In the genomic region with DNA sequence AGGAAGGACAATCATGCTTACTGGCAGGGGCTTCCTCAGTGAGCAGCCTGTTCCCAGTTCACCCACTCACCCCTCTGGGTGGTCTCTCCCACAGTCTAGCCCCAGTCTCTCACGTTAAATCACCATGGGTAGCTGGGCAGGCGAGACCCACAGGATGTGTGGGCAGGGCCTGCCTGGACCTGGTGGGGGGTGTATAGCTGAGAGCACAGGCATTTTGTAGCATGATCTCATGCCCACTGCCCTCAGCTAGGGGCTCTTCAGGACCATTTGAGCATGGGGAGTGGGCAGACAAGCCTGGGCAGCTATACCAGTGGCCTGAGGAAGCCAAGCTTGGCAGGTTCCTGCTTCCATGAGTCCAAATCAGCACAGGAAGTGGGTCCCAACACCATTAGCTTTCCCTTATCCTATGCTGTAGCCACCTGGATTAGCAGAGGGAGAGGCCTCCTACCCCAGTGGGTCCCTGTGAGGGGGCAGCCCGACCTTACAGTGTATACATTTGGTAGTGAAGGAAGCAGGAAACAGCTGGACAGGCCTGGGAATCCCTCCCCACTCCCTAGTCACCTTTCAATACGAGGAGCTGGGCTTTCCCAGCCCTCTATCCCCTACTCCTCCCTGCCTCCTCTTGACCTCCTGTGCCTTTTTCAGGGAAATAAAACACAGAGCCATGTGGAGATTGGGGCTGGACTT, we compare ENCODE assay signal across 25 cellular contexts.
DNase-seq lines count a peak whose midpoint lies in the region; ATAC-seq and TF ChIP-seq lines count a peak whose summit lies in the region.
"Had no signal": no experiment of that assay in that cellular context is flagged by ENCODE, and none has a peak within 500 bp of the region (broad histone marks: within the 10 kb centered on the region; RNA-seq: fewer than 3 reads in every experiment).

No MANE protein-coding gene starts in this region.

- TF ChIP-seq POLR2A in spleen (IDR thresholded peaks at IDR 0.05): no peak

- no peak overlapping the region for H2AFZ ChIP-seq in trophoblast cell (ENCODE audit: insufficient read depth, low read length, poor library complexity)

- H3K4me2 ChIP-seq in trophoblast cell (ENCODE audit: low read length): no peak overlapping the region

- peaks cover 25 to 40% (median 27%) of the 10 kb centered on the region in 3 donors for H3K27me3 Mint-ChIP-seq in CD14-positive monocyte (ENCODE audit: low read depth in 3 of 3)
- peaks cover 10% of the 10 kb centered on the region for H3K27me3 Mint-ChIP-seq in endothelial cell (ENCODE audit: unreplicated experiment)

- H3K4me3 ChIP-seq in Panc1 (ENCODE audit: low read depth in 2 of 2, low read length in 2 of 2): no peak overlapping the region
- H3K4me3 ChIP-seq in trophoblast cell (ENCODE audit: low read depth, low read length): no peak overlapping the region
- H3K4me3 ChIP-seq in spleen: no peak overlapping the region
- H3K4me3 ChIP-seq: adrenal gland, colonic mucosa, pancreas, uterus had no signal

- H3K27ac ChIP-seq in Panc1 (ENCODE audit: low read length): peak overlapping the region; percentile 48
- H3K27ac ChIP-seq in trophoblast cell (ENCODE audit: low read depth, low read length): no peak overlapping the region
- no peak overlapping the region for H3K27ac ChIP-seq in spleen
- H3K27ac ChIP-seq: adrenal gland, colonic mucosa, pancreas had no signal

- no peak for DNase-seq in CD14-positive monocyte (ENCODE audit: low spot score)
- DNase-seq in Panc1 (ENCODE audit: low read depth, low spot score): no peak
- DNase-seq in endothelial cell (ENCODE audit: low spot score): peak; percentile 36
- no peak for DNase-seq in trophoblast cell
- no peak for DNase-seq in KBM-7
- DNase-seq in hypothalamus (lab: John Stamatoyannopoulos, UW): no peak
- DNase-seq in spleen: no peak
- DNase-seq: activated CD4-positive, alpha-beta T cell treated with anti-CD3 and anti-CD28 coated beads, Interleukin-2, amount 50 U/mL, for 1 hour; activated CD8-positive, alpha-beta memory T cell treated with anti-CD3 and anti-CD28 coated beads, Interleukin-2, amount 50 U/mL, for 48 hours; activated gamma-delta T cell treated with Interleukin-2 at 50 U/mL for 16 hours; adrenal gland; colonic mucosa; DMS79 treated with DMSO at 0.1 percent for 48 hours; head of caudate nucleus; left colon; naive thymus-derived CD8-positive, alpha-beta T cell; NCI-H510A treated with DMSO at 0.1 percent for 48 hours; RPMI8226; stimulated activated CD4-positive, alpha-beta T cell treated with anti-CD3 and anti-CD28 coated beads, Interleukin-15, amount 100 ng/mL, for 24 hours; stimulated activated CD8-positive, alpha-beta memory T cell treated with anti-CD3 and anti-CD28 coated beads, Interleukin-4, amount 100 ng/mL, for 48 hours; T-helper 9 cell had no signal

- H3K9me3 Mint-ChIP-seq in CD14-positive monocyte (peaks cover 0 to 3% (median 0%) of the 10 kb centered on the region in 7 donors), endothelial cell (ENCODE audit: unreplicated experiment) (no peaks in the 10 kb centered on the region)
- H3K9me3 Mint-ChIP-seq: mesothelial cell of epicardium; naive thymus-derived CD8-positive, alpha-beta T cell had no signal

- H2BK5ac ChIP-seq in trophoblast cell (ENCODE audit: low read depth, low read length, poor library complexity): no peak overlapping the region

- H3K36me3 ChIP-seq in Panc1 (ENCODE audit: control insufficient read depth, insufficient read depth, low read length) (no peaks in the 10 kb centered on the region), trophoblast cell (ENCODE audit: control insufficient read depth in 1 of 2, insufficient read depth in 2 of 2, low read length in 2 of 2) (no peaks in the 10 kb centered on the region), spleen (no peaks in the 10 kb centered on the region)
- H3K36me3 ChIP-seq: adrenal gland, colonic mucosa, pancreas, uterus had no signal

- peaks cover 8% of the 10 kb centered on the region for H3K79me1 ChIP-seq in trophoblast cell (ENCODE audit: low read length)

- no peak overlapping the region for H2BK120ac ChIP-seq in trophoblast cell (ENCODE audit: insufficient read depth, low read length, poor library complexity)

- no peak overlapping the region for H4K8ac ChIP-seq in trophoblast cell (ENCODE audit: low read depth, low read length)

- no peak overlapping the region for H3K9ac ChIP-seq in trophoblast cell (ENCODE audit: low read length)

- H3K27me3 ChIP-seq in Panc1 (ENCODE audit: control insufficient read depth, insufficient read depth, low read length): no peaks in the 10 kb centered on the region
- no peaks in the 10 kb centered on the region for H3K27me3 ChIP-seq in trophoblast cell (ENCODE audit: insufficient read depth, low read length)
- H3K27me3 ChIP-seq in spleen (replicated peaks in 1 of 7): peaks cover 0 to 4% (median 0%) of the 10 kb centered on the region in 7 donors
- H3K27me3 ChIP-seq: adrenal gland, colonic mucosa, pancreas, uterus had no signal

- TF ChIP-seq CTCF in CD14-positive monocyte (IDR thresholded peaks at IDR 0.05) (no peak), Panc1 (IDR thresholded peaks at IDR 0.05) (no peak), endothelial cell (IDR thresholded peaks at IDR 0.05; ENCODE audit: unreplicated experiment) (no peak), spleen (IDR thresholded peaks at IDR 0.05 in 8 of 11, conservative IDR thresholded peaks at IDR 0.05 in 3 of 11) (no peak)

- H3K79me2 ChIP-seq in trophoblast cell (ENCODE audit: control insufficient read depth, insufficient read depth, low read length, poor library complexity): no peaks in the 10 kb centered on the region

- H3K36me3 Mint-ChIP-seq in CD14-positive monocyte: peaks cover 0 to 5% of the 10 kb centered on the region in 2 donors
- no peaks in the 10 kb centered on the region for H3K36me3 Mint-ChIP-seq in endothelial cell (ENCODE audit: low read depth, unreplicated experiment)
- H3K36me3 Mint-ChIP-seq: mesothelial cell of epicardium; naive thymus-derived CD8-positive, alpha-beta T cell had no signal

- BruUV-seq in Panc1 (replicated peaks; lab: Mats Ljungman, UMichigan): no TSS peak

- H4K91ac ChIP-seq in trophoblast cell (ENCODE audit: low read depth, low read length): no peak overlapping the region

- no peak overlapping the region for H3K14ac ChIP-seq in trophoblast cell (ENCODE audit: low read length)

- H3K4me1 ChIP-seq in Panc1 (ENCODE audit: control insufficient read depth, insufficient read depth, low read length) (peaks cover 17% of the 10 kb centered on the region), trophoblast cell (ENCODE audit: control insufficient read depth in 1 of 2, insufficient read depth in 2 of 2, low read length in 2 of 2) (peaks cover 14% of the 10 kb centered on the region in 2 experiments), spleen (peaks cover 5 to 23% (median 12%) of the 10 kb centered on the region in 6 donors)
- H3K4me1 ChIP-seq: colonic mucosa, pancreas had no signal

- in situ Hi-C loops in Panc1 (cut with HindIII; ENCODE audit: low pct_unique_long_range_greater_than_20kb, low sequenced_read_pairs): no loop called here
- in situ Hi-C loops in KBM-7 (cut with MboI; ENCODE audit: low pct_unique_long_range_greater_than_20kb, low sequenced_read_pairs): no loop called here

- no peak overlapping the region for H3K18ac ChIP-seq in trophoblast cell (ENCODE audit: low read length)

- no peak overlapping the region for H3K23ac ChIP-seq in trophoblast cell (ENCODE audit: low read length)

- H3K27ac Mint-ChIP-seq in CD14-positive monocyte: peak overlapping the region; percentile 45 to 100 (median 78)
- H3K27ac Mint-ChIP-seq in endothelial cell (ENCODE audit: unreplicated experiment): peak overlapping the region; percentile 86
- H3K27ac Mint-ChIP-seq: mesothelial cell of epicardium had no signal

- ATAC-seq in Panc1: no peak
- ATAC-seq: left colon; naive thymus-derived CD8-positive, alpha-beta T cell; pancreas; right cardiac atrium had no signal

- WGBS in trophoblast cell (ENCODE audit: extremely low coverage, insufficient coverage, insufficient read length): no CpG with 5 or more reads among the region's 4 CpGs
- 40 to 62% (median 52%) methylated on average over 4 of the region's 4 CpGs for WGBS in spleen, 5 donors

- peaks cover 39% of the 10 kb centered on the region for H3K4me1 Mint-ChIP-seq in CD14-positive monocyte
- peaks cover 32% of the 10 kb centered on the region for H3K4me1 Mint-ChIP-seq in endothelial cell (ENCODE audit: unreplicated experiment)

- H3K9me3 ChIP-seq in Panc1 (ENCODE audit: control insufficient read depth, insufficient read depth, low read depth, low read length) (no peaks in the 10 kb centered on the region), trophoblast cell (ENCODE audit: insufficient read depth, low read depth, low read length) (peaks cover 1% of the 10 kb centered on the region), spleen (no peaks in the 10 kb centered on the region)
- H3K9me3 ChIP-seq: adrenal gland, colonic mucosa, pancreas, uterus had no signal

- CTCF ChIA-PET in Panc1 (lab: Charles Lee): interaction anchor here (2.0 kb wide), 1 partner anchor 298 kb away, joined by 9 read pairs; the partner anchor contains the start of gene VEGFA

- H2BK12ac ChIP-seq in trophoblast cell (ENCODE audit: low read length): peak overlapping the region; percentile 15

- no peak overlapping the region for H2AK5ac ChIP-seq in trophoblast cell (ENCODE audit: low read length)

- intact Hi-C loops in CD14-positive monocyte (cut with micrococcal nuclease): loop anchor here in 1 of 2 donors (2.0 kb wide), 1 partner anchor 268 kb away; no protein-coding TSS in a partner anchor
- intact Hi-C loops in Panc1 (cut with micrococcal nuclease; ENCODE audit: unreplicated experiment): no loop called here
- intact Hi-C loops in spleen (cut with DNase I; ENCODE audit: low total_unique reads): no loop called here

- H3K4me3 Mint-ChIP-seq in CD14-positive monocyte (peak overlapping the region in 1 of 2 donors; percentile 16), endothelial cell (ENCODE audit: unreplicated experiment) (no peak overlapping the region)
- H3K4me3 Mint-ChIP-seq: mesothelial cell of epicardium; naive thymus-derived CD8-positive, alpha-beta T cell had no signal

- H3K4ac ChIP-seq in trophoblast cell (ENCODE audit: low read depth, low read length): no peak overlapping the region

- H4K12ac ChIP-seq in trophoblast cell (ENCODE audit: low read depth, low read length): no peak overlapping the region

- POLR2A ChIA-PET in Panc1 (lab: Charles Lee): no interaction called here
